23 cellular contexts compared by ENCODE assay signal in genomic region chr7:32577421-32577820, GRCh38.
"Had no signal": no experiment of that assay in that cellular context is flagged by ENCODE, and none has a peak within 500 bp of the region (broad histone marks: within the 10 kb centered on the region; RNA-seq: fewer than 3 reads in every experiment).

No MANE protein-coding gene starts in this region.

- H3K4me3 Mint-ChIP-seq: activated CD8-positive, alpha-beta T cell treated with anti-CD3 and anti-CD28 coated beads, Interleukin-2, amount 10 ng/mL, durations not matched to agents 7 days and 5 days; activated T-helper 17 cell treated with anti-CD3 and anti-CD28 coated beads, Interleukin-2, amount 50 U/mL, for 72 hours; effector memory CD8-positive, alpha-beta T cell; nephron progenitor cell; T-helper 2 cell treated with Interferon-gamma antibody and Interleukin-4, amounts not matched to agents 5 μg/mL and 100 μg/mL, for 36 hours had no signal

- H3K9me3 Mint-ChIP-seq: activated naive CD4-positive, alpha-beta T cell treated with anti-CD3 and anti-CD28 coated beads, Interleukin-2, amount 50 U/mL, for 72 hours; activated T-helper 17 cell treated with anti-CD3 and anti-CD28 coated beads, Interleukin-2, amount 50 U/mL, for 72 hours; effector memory CD8-positive, alpha-beta T cell; nephron progenitor cell; T-helper 2 cell treated with Interferon-gamma antibody and Interleukin-4, amounts not matched to agents 5 μg/mL and 100 μg/mL, for 36 hours had no signal

- ATAC-seq: activated CD4-positive, CD25-positive, alpha-beta regulatory T cell treated with anti-CD3 and anti-CD28 coated beads, Interleukin-2, amount 50 U/mL, for 24 hours; activated CD8-positive, alpha-beta T cell treated with anti-CD3 and anti-CD28 coated beads, Interleukin-2, amount 10 ng/mL, durations not matched to agents 7 days and 5 days; activated naive CD4-positive, alpha-beta T cell treated with anti-CD3 and anti-CD28 coated beads, Interleukin-2, amount 50 U/mL, for 72 hours; activated T-helper 17 cell treated with anti-CD3 and anti-CD28 coated beads, Interleukin-2, amount 50 U/mL, for 72 hours; effector memory CD8-positive, alpha-beta T cell; gastrocnemius medialis; pancreas; psoas muscle; right cardiac atrium had no signal

- H3K36me3 ChIP-seq: breast epithelium had no signal

- DNase-seq: activated CD4-positive, alpha-beta T cell treated with anti-CD3 and anti-CD28 coated beads, Interleukin-2, amount 50 U/mL, for 1 hour; activated CD8-positive, alpha-beta T cell treated with anti-CD3 and anti-CD28 coated beads, Interleukin-2, amount 10 ng/mL, durations not matched to agents 7 days and 5 days; colonic mucosa; dorsolateral prefrontal cortex; effector memory CD8-positive, alpha-beta T cell; esophagus squamous epithelium; gastrocnemius medialis; head of caudate nucleus; hypothalamus; nephron progenitor cell; pancreas; psoas muscle; right cardiac atrium; stimulated activated CD4-positive, alpha-beta T cell treated with anti-CD3 and anti-CD28 coated beads, Interleukin-12 subunit alpha, Interleukin-12 subunit beta, amount 100 ng/mL, for 4 hours; transverse colon had no signal

- H3K27me3 ChIP-seq: breast epithelium, colonic mucosa, dorsolateral prefrontal cortex, esophagus squamous epithelium, gastrocnemius medialis, pancreas, transverse colon, vagina had no signal

- FAIRE-seq: astrocyte, pancreas had no signal

- H3K27ac Mint-ChIP-seq: activated CD8-positive, alpha-beta T cell treated with anti-CD3 and anti-CD28 coated beads, Interleukin-2, amount 10 ng/mL, durations not matched to agents 7 days and 5 days; activated T-helper 17 cell treated with anti-CD3 and anti-CD28 coated beads, Interleukin-2, amount 50 U/mL, for 72 hours; nephron progenitor cell; T-helper 2 cell treated with Interferon-gamma antibody and Interleukin-4, amounts not matched to agents 5 μg/mL and 100 μg/mL, for 36 hours had no signal

- H3K9me3 ChIP-seq: breast epithelium, colonic mucosa, esophagus squamous epithelium, gastrocnemius medialis, pancreas, psoas muscle, transverse colon, vagina had no signal

- H3K4me3 ChIP-seq: breast epithelium, colonic mucosa, dorsolateral prefrontal cortex, esophagus squamous epithelium, gastrocnemius medialis, pancreas, psoas muscle, transverse colon, vagina had no signal

- H3K4me1 ChIP-seq: breast epithelium, colonic mucosa, esophagus squamous epithelium, gastrocnemius medialis, psoas muscle, vagina had no signal

- H3K27ac ChIP-seq: breast epithelium, colonic mucosa, gastrocnemius medialis, pancreas, psoas muscle, transverse colon, vagina, VCaP had no signal

- H3K4me1 Mint-ChIP-seq: activated T-helper 17 cell treated with anti-CD3 and anti-CD28 coated beads, Interleukin-2, amount 50 U/mL, for 72 hours; nephron progenitor cell had no signal

- H3K27me3 Mint-ChIP-seq: activated T-helper 17 cell treated with anti-CD3 and anti-CD28 coated beads, Interleukin-2, amount 50 U/mL, for 72 hours; effector memory CD8-positive, alpha-beta T cell had no signal
